In genomic region chr4:32700838-32701237, GRCh38 we compare ENCODE assay signal across 26 cellular contexts.
"Had no signal": no experiment of that assay in that cellular context is flagged by ENCODE, and none has a peak within 500 bp of the region (broad histone marks: within the 10 kb centered on the region; RNA-seq: fewer than 3 reads in every experiment).

No MANE protein-coding gene starts in this region.

- H3K4me1 ChIP-seq: lower lobe of right lung, pancreas, prostate gland, sigmoid colon, spleen, suprapubic skin, tibial artery, upper lobe of right lung had no signal

- H3K36me3 ChIP-seq: lower lobe of right lung, pancreas, prostate gland, sigmoid colon, spleen, suprapubic skin, thoracic aorta, tibial artery, upper lobe of right lung had no signal

- H3K9me3 ChIP-seq: lower lobe of right lung, pancreas, prostate gland, sigmoid colon, suprapubic skin, thoracic aorta, tibial artery, upper lobe of right lung had no signal

- H3K27me3 ChIP-seq: hepatocyte, pancreas, sigmoid colon, spleen, suprapubic skin, tibial artery, upper lobe of right lung had no signal

- H3K27ac ChIP-seq: hepatocyte, lower lobe of right lung, pancreas, prostate gland, sigmoid colon, spleen, suprapubic skin, thoracic aorta, tibial artery, upper lobe of right lung had no signal

- ATAC-seq: left lobe of liver; lower lobe of right lung; naive thymus-derived CD4-positive, alpha-beta T cell; natural killer cell treated with Interleukin-12 subunit alpha and Interleukin-12 subunit beta and Interleukin-15 and Interleukin-18, amount 100 ng/mL, for 72 hours; pancreas; right cardiac atrium; stimulated activated effector memory CD8-positive, alpha-beta T cell treated with anti-CD3 and anti-CD28 coated beads, Interleukin-12 subunit alpha, Interleukin-12 subunit beta, amount 100 ng/mL, for 72 hours; upper lobe of right lung had no signal

- H3K4me2 ChIP-seq: hepatocyte had no signal

- H2AFZ ChIP-seq: hepatocyte had no signal

- FAIRE-seq: pancreas, small intestine, urothelium cell line had no signal

- H3K79me2 ChIP-seq: hepatocyte had no signal

- H3K4me3 ChIP-seq: hepatocyte, lower lobe of right lung, pancreas, prostate gland, sigmoid colon, spleen, suprapubic skin, thoracic aorta, tibial artery, upper lobe of right lung had no signal

- DNase-seq: islet precursor cell; lower lobe of right lung; mammary epithelial cell; mesenchymal stem cell; naive thymus-derived CD4-positive, alpha-beta T cell; nucleus accumbens; pancreas; posterior cingulate gyrus; retina; right cardiac atrium; sigmoid colon; small intestine; spleen; stimulated activated CD4-positive, alpha-beta T cell treated with anti-CD3 and anti-CD28 coated beads, Interleukin-4, amount 100 ng/mL, for 24 hours; stimulated activated naive CD4-positive, alpha-beta T cell; tibial artery; trophoblast cell; upper lobe of right lung had no signal
